13 cellular contexts compared by ENCODE assay signal in the genomic region with DNA sequence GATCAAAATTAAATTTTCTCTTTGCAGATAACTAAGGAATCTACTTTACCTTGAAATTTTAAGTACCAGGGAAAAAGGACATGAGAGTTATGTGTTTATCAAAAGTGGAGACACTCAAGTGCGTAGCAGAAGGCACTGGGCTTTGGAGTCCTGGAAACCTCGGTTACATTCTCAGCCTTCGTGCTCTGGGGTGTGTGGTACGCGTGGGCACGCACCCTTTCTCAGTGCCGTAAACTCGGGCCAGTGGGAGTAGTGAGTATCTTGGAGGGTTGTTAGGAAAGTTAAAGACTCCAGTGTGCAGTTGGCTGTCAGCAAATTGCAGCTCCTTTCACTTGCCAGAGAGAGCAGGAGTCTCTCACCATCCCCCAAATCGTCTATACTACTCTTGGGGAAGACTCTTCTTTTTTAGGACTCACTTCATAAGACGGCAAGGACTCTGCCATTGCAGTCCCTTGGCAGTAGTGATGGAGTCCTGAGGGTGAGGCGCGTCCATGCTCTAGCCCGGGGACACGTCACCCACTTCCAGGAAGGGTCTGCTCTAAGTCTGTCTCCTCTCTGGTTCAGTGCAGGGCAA.
DNase-seq lines count a peak whose midpoint lies in the region; ATAC-seq and TF ChIP-seq lines count a peak whose summit lies in the region.
"Had no signal": no experiment of that assay in that cellular context is flagged by ENCODE, and none has a peak within 500 bp of the region (broad histone marks: within the 10 kb centered on the region; RNA-seq: fewer than 3 reads in every experiment).

No MANE protein-coding gene starts in this region.

- no peak for DNase-seq in activated naive CD4-positive, alpha-beta T cell treated with anti-CD3 and anti-CD28 coated beads, Interleukin-2, amount 50 U/mL, for 16 hours
- no peak for DNase-seq in activated naive CD8-positive, alpha-beta T cell treated with anti-CD3 and anti-CD28 coated beads, Interleukin-2, amount 50 U/mL, for 24 hours
- DNase-seq in kidney epithelial cell (ENCODE audit: low read depth), result peak; percentile 9
- DNase-seq in smooth muscle cell (lab: John Stamatoyannopoulos, UW; ENCODE audit: unreplicated experiment), result no peak
- DNase-seq in COR-L47 (lab: John Stamatoyannopoulos, UW), result no peak
- DNase-seq in lower leg skin (ENCODE audit: low spot score in 2 of 2), result no peak
- DNase-seq in NCI-H2196 (lab: John Stamatoyannopoulos, UW; ENCODE audit: unreplicated experiment), result no peak
- DNase-seq: hypothalamus, KG1, NCI-H187, NCI-H82 had no signal

- peaks cover 6% of the 10 kb centered on the region for H3F3A ChIP-seq in smooth muscle cell (ENCODE audit: low read depth)

- no peak overlapping the region for H3K4me3 ChIP-seq in kidney epithelial cell (ENCODE audit: low read depth, low read length)
- H3K4me3 ChIP-seq in smooth muscle cell, result no peak overlapping the region
- no peak overlapping the region for H3K4me3 ChIP-seq in lower leg skin (ENCODE audit: low read depth, poor library complexity, severe bottlenecking)
- H3K4me3 ChIP-seq: vagina had no signal

- no peaks in the 10 kb centered on the region for H3K27me3 Mint-ChIP-seq in activated naive CD4-positive, alpha-beta T cell treated with anti-CD3 and anti-CD28 coated beads, Interleukin-2, amount 50 U/mL, for 24 hours
- no peaks in the 10 kb centered on the region for H3K27me3 Mint-ChIP-seq in activated naive CD8-positive, alpha-beta T cell treated with anti-CD3 and anti-CD28 coated beads, Interleukin-2, amount 50 U/mL, for 24 hours

- H3K9ac ChIP-seq in smooth muscle cell (ENCODE audit: low read depth), result peak overlapping the region; percentile 73

- H3K4me1 Mint-ChIP-seq in activated naive CD4-positive, alpha-beta T cell treated with anti-CD3 and anti-CD28 coated beads, Interleukin-2, amount 50 U/mL, for 24 hours, result peaks cover 28% of the 10 kb centered on the region
- peaks cover 31% of the 10 kb centered on the region for H3K4me1 Mint-ChIP-seq in activated naive CD8-positive, alpha-beta T cell treated with anti-CD3 and anti-CD28 coated beads, Interleukin-2, amount 50 U/mL, for 24 hours

- no peaks in the 10 kb centered on the region for H3K36me3 ChIP-seq in kidney epithelial cell (ENCODE audit: control insufficient read depth, insufficient read depth, low read length)
- H3K36me3 ChIP-seq in smooth muscle cell (ENCODE audit: low read depth), result no peaks in the 10 kb centered on the region
- H3K36me3 ChIP-seq: vagina had no signal

- no peaks in the 10 kb centered on the region for H3K9me3 ChIP-seq in smooth muscle cell (replicated peaks; ENCODE audit: low read depth)
- H3K9me3 ChIP-seq: vagina had no signal

- H3K27ac Mint-ChIP-seq in activated naive CD4-positive, alpha-beta T cell treated with anti-CD3 and anti-CD28 coated beads, Interleukin-2, amount 50 U/mL, for 24 hours, result no peak overlapping the region
- H3K27ac Mint-ChIP-seq in activated naive CD8-positive, alpha-beta T cell treated with anti-CD3 and anti-CD28 coated beads, Interleukin-2, amount 50 U/mL, for 24 hours, result peak overlapping the region; percentile 74

- H3K4me1 ChIP-seq in smooth muscle cell (ENCODE audit: low read depth), result no peaks in the 10 kb centered on the region

- H4K20me1 ChIP-seq in smooth muscle cell (ENCODE audit: low read depth), result no peaks in the 10 kb centered on the region

- no peak for ATAC-seq in activated naive CD8-positive, alpha-beta T cell treated with anti-CD3 and anti-CD28 coated beads, Interleukin-2, amount 50 U/mL, for 24 hours

- no peaks in the 10 kb centered on the region for H3K9me3 Mint-ChIP-seq in activated naive CD4-positive, alpha-beta T cell treated with anti-CD3 and anti-CD28 coated beads, Interleukin-2, amount 50 U/mL, for 24 hours
- H3K9me3 Mint-ChIP-seq in activated naive CD8-positive, alpha-beta T cell treated with anti-CD3 and anti-CD28 coated beads, Interleukin-2, amount 50 U/mL, for 24 hours, result no peaks in the 10 kb centered on the region

- no peak for TF ChIP-seq CTCF in kidney epithelial cell (IDR thresholded peaks at IDR 0.05; ENCODE audit: insufficient read depth, low read length, poor library complexity, severe bottlenecking)
- no peak for TF ChIP-seq CTCF in smooth muscle cell (IDR thresholded peaks at IDR 0.05; ENCODE audit: borderline replicate concordance, insufficient read depth, poor library complexity, severe bottlenecking)
- no peak for TF ChIP-seq CTCF in lower leg skin (IDR thresholded peaks at IDR 0.05)

- H3K27ac ChIP-seq in smooth muscle cell (ENCODE audit: low read depth), result peak overlapping the region; percentile 91
- H3K27ac ChIP-seq: vagina had no signal

- no peaks in the 10 kb centered on the region for H3K27me3 ChIP-seq in kidney epithelial cell (ENCODE audit: control insufficient read depth, insufficient read depth, low read length)
- H3K27me3 ChIP-seq in smooth muscle cell (ENCODE audit: low read depth), result no peaks in the 10 kb centered on the region
- H3K27me3 ChIP-seq: vagina had no signal

- TF ChIP-seq POLR2A in lower leg skin (IDR thresholded peaks at IDR 0.05), result no peak

- peak overlapping the region; percentile 30 for H3K4me3 Mint-ChIP-seq in activated naive CD4-positive, alpha-beta T cell treated with anti-CD3 and anti-CD28 coated beads, Interleukin-2, amount 50 U/mL, for 24 hours
- no peak overlapping the region for H3K4me3 Mint-ChIP-seq in activated naive CD8-positive, alpha-beta T cell treated with anti-CD3 and anti-CD28 coated beads, Interleukin-2, amount 50 U/mL, for 24 hours

- peak overlapping the region; percentile 68 for H3K4me2 ChIP-seq in smooth muscle cell

- intact Hi-C loops in lower leg skin (cut with DNase I; ENCODE audit: low total_unique reads), result no loop called here

- peaks cover 2% of the 10 kb centered on the region for H3K36me3 Mint-ChIP-seq in activated naive CD4-positive, alpha-beta T cell treated with anti-CD3 and anti-CD28 coated beads, Interleukin-2, amount 50 U/mL, for 24 hours
- H3K36me3 Mint-ChIP-seq in activated naive CD8-positive, alpha-beta T cell treated with anti-CD3 and anti-CD28 coated beads, Interleukin-2, amount 50 U/mL, for 24 hours (ENCODE audit: low read depth), result peaks cover 18% of the 10 kb centered on the region

- H3K79me2 ChIP-seq in smooth muscle cell (ENCODE audit: low read depth), result no peaks in the 10 kb centered on the region

- H2AFZ ChIP-seq in smooth muscle cell (ENCODE audit: low read depth), result no peak overlapping the region

- WGBS in smooth muscle cell (ENCODE audit: low lambda C conversion rate), result 69% methylated on average over 14 of the region's 14 CpGs
- 95 to 97% methylated on average over 14 of the region's 14 CpGs for WGBS in lower leg skin, 2 donors
